Comparison of ENCODE assay signal across 16 cellular contexts in genomic region chr1:2178875-2179274, GRCh38. TPM values are rescaled to one million over a fixed set of nuclear protein-coding genes. Genes with fewer than 3 reads are reported as not detected.
A peak's percentile ranks its signal among the peaks of the same experiment; 100 is the strongest.
DNase-seq lines count a peak whose midpoint lies in the region; ATAC-seq, FAIRE-seq and TF ChIP-seq lines count a peak whose summit lies in the region.
"Had no signal": no experiment of that assay in that cellular context is flagged by ENCODE, and none has a peak within 500 bp of the region (broad histone marks: within the 10 kb centered on the region; RNA-seq: fewer than 3 reads in every experiment).

No MANE protein-coding gene starts in this region.

- H3K27me3 Mint-ChIP-seq in stimulated activated naive CD8-positive, alpha-beta T cell treated with anti-CD3 and anti-CD28 coated beads, Interleukin-15, amount 100 ng/mL, for 72 hours, result no peaks in the 10 kb centered on the region
- H3K27me3 Mint-ChIP-seq in glutamatergic neuron (ENCODE audit: unreplicated experiment), result peaks cover 13% of the 10 kb centered on the region
- H3K27me3 Mint-ChIP-seq: CD4-positive, alpha-beta memory T cell had no signal

- POLR2A ChIA-PET in RWPE1 (lab: Yijun Ruan, JAX; ENCODE audit: low non-redundant PET), result no interaction called here

- no peaks in the 10 kb centered on the region for H3K9me3 Mint-ChIP-seq in stimulated activated naive CD8-positive, alpha-beta T cell treated with anti-CD3 and anti-CD28 coated beads, Interleukin-15, amount 100 ng/mL, for 72 hours
- H3K9me3 Mint-ChIP-seq in glutamatergic neuron (ENCODE audit: unreplicated experiment), result peaks cover 23% of the 10 kb centered on the region
- H3K9me3 Mint-ChIP-seq: CD4-positive, alpha-beta memory T cell; H9 had no signal

- peaks cover 9% of the 10 kb centered on the region for H3K36me3 Mint-ChIP-seq in glutamatergic neuron (ENCODE audit: unreplicated experiment)

- CTCF ChIA-PET in RWPE1 (lab: Yijun Ruan, JAX), result no interaction called here

- H3K4me1 Mint-ChIP-seq in stimulated activated naive CD8-positive, alpha-beta T cell treated with anti-CD3 and anti-CD28 coated beads, Interleukin-15, amount 100 ng/mL, for 72 hours, result peaks cover 19% of the 10 kb centered on the region
- H3K4me1 Mint-ChIP-seq in glutamatergic neuron (ENCODE audit: low read depth, unreplicated experiment), result peaks cover 25% of the 10 kb centered on the region

- no peak for DNase-seq in stimulated activated naive CD8-positive, alpha-beta T cell treated with anti-CD3 and anti-CD28 coated beads, Interleukin-15, amount 100 ng/mL, for 72 hours
- no peak for DNase-seq in stimulated activated naive CD8-positive, alpha-beta T cell treated with anti-CD3 and anti-CD28 coated beads, Interleukin-15, Interleukin-2, amounts not matched to agents 100 U/mL and 50 U/mL, for 24 hours
- no peak for DNase-seq in RWPE1 (ENCODE audit: low spot score)
- peak; percentile 18 for DNase-seq in glutamatergic neuron
- DNase-seq in activated CD8-positive, alpha-beta memory T cell treated with anti-CD3 and anti-CD28 coated beads, Interleukin-2, amount 50 U/mL, for 4 hours, result no peak
- no peak for DNase-seq in GM19239 (ENCODE audit: insufficient read length, low spot score)
- DNase-seq: C1 segment of cervical spinal cord; Calu3; CD4-positive, alpha-beta memory T cell; DMS153; DND-41; H9 had no signal

- peak overlapping the region; percentile 24; the same call in 1 of the 2 replicates for H3K27ac ChIP-seq in RWPE1
- H3K27ac ChIP-seq: GM23248 had no signal

- no peak overlapping the region for H3K4me3 Mint-ChIP-seq in stimulated activated naive CD8-positive, alpha-beta T cell treated with anti-CD3 and anti-CD28 coated beads, Interleukin-15, amount 100 ng/mL, for 72 hours
- no peak overlapping the region for H3K4me3 Mint-ChIP-seq in glutamatergic neuron (ENCODE audit: unreplicated experiment)
- H3K4me3 Mint-ChIP-seq: CD4-positive, alpha-beta memory T cell; H9 had no signal

- no peak overlapping the region for H3K27ac Mint-ChIP-seq in stimulated activated naive CD8-positive, alpha-beta T cell treated with anti-CD3 and anti-CD28 coated beads, Interleukin-15, amount 100 ng/mL, for 72 hours
- H3K27ac Mint-ChIP-seq in glutamatergic neuron (ENCODE audit: unreplicated experiment), result no peak overlapping the region
- H3K27ac Mint-ChIP-seq: CD4-positive, alpha-beta memory T cell had no signal

- TF ChIP-seq CTCF in RWPE1 (conservative IDR thresholded peaks at IDR 0.05; ENCODE audit: low read depth) (no peak), glutamatergic neuron (IDR thresholded peaks at IDR 0.05; ENCODE audit: partially characterized antibody, unreplicated experiment) (no peak)

- peak; percentile 34 for ATAC-seq in stimulated activated naive CD8-positive, alpha-beta T cell treated with anti-CD3 and anti-CD28 coated beads, Interleukin-15, amount 100 ng/mL, for 72 hours
- ATAC-seq in stimulated activated naive CD8-positive, alpha-beta T cell treated with anti-CD3 and anti-CD28 coated beads, Interleukin-15, Interleukin-2, amounts not matched to agents 100 U/mL and 50 U/mL, for 24 hours, result no peak
- ATAC-seq: HCT116 had no signal

- FAIRE-seq in GM19239 (lab: Jason Lieb, UNC), result no peak
- FAIRE-seq: G401.6, GM12892 had no signal

RNA-seq across cellular contexts. Expression of gene FAAP20, which starts 15.7 kb away (rescaled TPM):
- 111 TPM for total RNA-seq in glutamatergic neuron (ENCODE audit: unreplicated experiment)

RNA-seq across cellular contexts. Expression of gene SKI, which starts 49.2 kb away (rescaled TPM):
- total RNA-seq in glutamatergic neuron (ENCODE audit: unreplicated experiment), result 143 TPM
